Comparison of ENCODE assay signal across 11 cellular contexts in the genomic region with DNA sequence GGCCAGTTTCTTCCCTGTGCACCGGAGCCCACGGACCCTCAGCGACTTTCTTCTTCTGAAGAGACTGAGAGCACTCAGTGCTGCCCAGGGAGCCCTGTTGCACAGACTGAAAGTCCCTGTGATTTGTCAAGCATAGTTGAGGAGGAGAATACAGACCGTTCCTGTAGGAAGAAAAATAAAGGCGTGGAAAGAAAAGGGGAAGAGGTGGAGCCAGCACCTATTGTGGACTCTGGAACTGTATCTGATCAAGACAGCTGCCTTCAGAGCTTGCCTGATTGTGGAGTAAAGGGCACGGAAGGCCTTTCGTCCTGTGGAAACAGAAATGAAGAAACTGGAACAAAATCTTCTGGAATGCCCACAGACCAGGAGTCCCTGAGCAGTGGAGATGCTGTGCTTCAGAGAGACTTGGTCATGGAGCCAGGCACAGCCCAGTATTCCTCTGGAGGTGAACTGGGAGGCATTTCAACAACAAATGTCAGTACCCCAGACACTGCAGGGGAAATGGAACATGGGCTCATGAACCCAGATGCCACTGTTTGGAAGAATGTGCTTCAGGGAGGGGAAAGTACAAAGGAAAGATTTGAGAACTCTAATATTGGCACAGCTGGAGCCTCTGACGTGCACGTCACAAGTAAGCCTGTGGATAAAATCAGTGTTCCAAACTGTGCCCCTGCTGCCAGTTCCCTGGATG.
DNase-seq lines count a peak whose midpoint lies in the region; ATAC-seq and TF ChIP-seq lines count a peak whose summit lies in the region.
"Had no signal": no experiment of that assay in that cellular context is flagged by ENCODE, and none has a peak within 500 bp of the region (broad histone marks: within the 10 kb centered on the region; RNA-seq: fewer than 3 reads in every experiment).

No MANE protein-coding gene starts in this region.

- DNase-seq in activated CD4-positive, alpha-beta T cell treated with anti-CD3 and anti-CD28 coated beads, Interleukin-2, amount 10 ng/mL, durations not matched to agents 7 days and 5 days, result no peak
- no peak for DNase-seq in activated CD4-positive, alpha-beta T cell treated with anti-CD3 and anti-CD28 coated beads, Interleukin-2, amount 50 U/mL, for 4 hours
- no peak for DNase-seq in breast epithelium (ENCODE audit: low spot score in 2 of 2)
- DNase-seq in mucosa of descending colon, result peak in 2 of 3 donors; percentile 72 to 87
- DNase-seq in transverse colon, result peak; percentile 81
- DNase-seq in smooth muscle cell (lab: John Stamatoyannopoulos, UW; ENCODE audit: unreplicated experiment), result no peak
- DNase-seq in osteoblast (ENCODE audit: insufficient read length, low spot score, missing footprints), result no peak
- DNase-seq: NCI-H187 treated with DMSO at 0.1 percent for 48 hours, T-helper 9 cell had no signal

- WGBS in transverse colon (ENCODE audit: low coverage in 1 of 2), 2 donors, result 47 to 48% methylated on average over 8 to 9 of the region's 9 CpGs
- WGBS in smooth muscle cell (ENCODE audit: low lambda C conversion rate), result 91% methylated on average over 9 of the region's 9 CpGs

- no peaks in the 10 kb centered on the region for H3K9me3 ChIP-seq in breast epithelium
- H3K9me3 ChIP-seq in mucosa of descending colon, result no peaks in the 10 kb centered on the region
- no peaks in the 10 kb centered on the region for H3K9me3 ChIP-seq in transverse colon
- no peaks in the 10 kb centered on the region for H3K9me3 ChIP-seq in smooth muscle cell (replicated peaks; ENCODE audit: low read depth)
- H3K9me3 ChIP-seq in osteoblast (ENCODE audit: low read depth, low read length), result no peaks in the 10 kb centered on the region

- H3K4me2 ChIP-seq in smooth muscle cell, result no peak overlapping the region
- no peak overlapping the region for H3K4me2 ChIP-seq in osteoblast (ENCODE audit: insufficient read depth, low read length)

- no peak for TF ChIP-seq POLR2A in breast epithelium (IDR thresholded peaks at IDR 0.05)
- TF ChIP-seq POLR2A in transverse colon (IDR thresholded peaks at IDR 0.05), result peak; percentile 93

- H3K27ac ChIP-seq in breast epithelium (peak overlapping the region; percentile 80 to 84), transverse colon (peak overlapping the region; percentile 86 to 93 (median 90)), smooth muscle cell (ENCODE audit: low read depth) (no peak overlapping the region), osteoblast (ENCODE audit: low read depth, low read length) (no peak overlapping the region)

- H3K9me3 Mint-ChIP-seq in activated CD4-positive, alpha-beta T cell treated with anti-CD3 and anti-CD28 coated beads, Interleukin-2, amount 10 ng/mL, durations not matched to agents 7 days and 5 days, result no peaks in the 10 kb centered on the region
- H3K9me3 Mint-ChIP-seq: neural crest cell had no signal

- H3K27me3 Mint-ChIP-seq in activated CD4-positive, alpha-beta T cell treated with anti-CD3 and anti-CD28 coated beads, Interleukin-2, amount 10 ng/mL, durations not matched to agents 7 days and 5 days, result no peaks in the 10 kb centered on the region

- H3K4me1 ChIP-seq in breast epithelium, result peaks cover 0 to 14% of the 10 kb centered on the region in 2 donors
- peaks cover 26% of the 10 kb centered on the region for H3K4me1 ChIP-seq in mucosa of descending colon (ENCODE audit: low read depth)
- peaks cover 21 to 76% (median 44%) of the 10 kb centered on the region in 4 donors for H3K4me1 ChIP-seq in transverse colon
- H3K4me1 ChIP-seq in smooth muscle cell (ENCODE audit: low read depth), result peaks cover 12% of the 10 kb centered on the region
- H3K4me1 ChIP-seq in osteoblast (ENCODE audit: insufficient read depth, low read length), result peaks cover 15% of the 10 kb centered on the region

- peaks cover 50% of the 10 kb centered on the region for H4K20me1 ChIP-seq in smooth muscle cell (ENCODE audit: low read depth)
- no peaks in the 10 kb centered on the region for H4K20me1 ChIP-seq in osteoblast (ENCODE audit: insufficient read depth, low read length)

- POLR2A ChIA-PET in activated CD4-positive, alpha-beta T cell treated with anti-CD3 and anti-CD28 coated beads, Interleukin-2, amount 10 ng/mL, durations not matched to agents 7 days and 5 days (lab: Charles Lee), result no interaction called here

- H3F3A ChIP-seq in smooth muscle cell (ENCODE audit: low read depth), result no peaks in the 10 kb centered on the region

- no peaks in the 10 kb centered on the region for H3K36me3 ChIP-seq in breast epithelium
- H3K36me3 ChIP-seq in mucosa of descending colon (ENCODE audit: low read depth), result no peaks in the 10 kb centered on the region
- H3K36me3 ChIP-seq in transverse colon, result peaks cover 0 to 3% (median 0%) of the 10 kb centered on the region in 4 donors
- peaks cover 15% of the 10 kb centered on the region for H3K36me3 ChIP-seq in smooth muscle cell (ENCODE audit: low read depth)
- H3K36me3 ChIP-seq in osteoblast (ENCODE audit: insufficient read depth, low read length), result peaks cover 14% of the 10 kb centered on the region

- in situ Hi-C loops in transverse colon (cut with MboI; ENCODE audit: low pct_ligation_motif_present in 1 of 4, low pct_unique_long_range_greater_than_20kb in 1 of 4, low sequenced_read_pairs in 3 of 4), result loop anchor here in 1 of 4 donors (25.0 kb wide), 1 partner anchor 92 kb away; no protein-coding TSS in a partner anchor

- peaks cover 52% of the 10 kb centered on the region for H3K36me3 Mint-ChIP-seq in activated CD4-positive, alpha-beta T cell treated with anti-CD3 and anti-CD28 coated beads, Interleukin-2, amount 10 ng/mL, durations not matched to agents 7 days and 5 days (ENCODE audit: low read depth)

- H3K4me1 Mint-ChIP-seq in activated CD4-positive, alpha-beta T cell treated with anti-CD3 and anti-CD28 coated beads, Interleukin-2, amount 10 ng/mL, durations not matched to agents 7 days and 5 days, result peaks cover 56% of the 10 kb centered on the region

- H3K4me3 Mint-ChIP-seq in activated CD4-positive, alpha-beta T cell treated with anti-CD3 and anti-CD28 coated beads, Interleukin-2, amount 10 ng/mL, durations not matched to agents 7 days and 5 days, result no peak overlapping the region
- H3K4me3 Mint-ChIP-seq: neural crest cell had no signal

- H3K9ac ChIP-seq in smooth muscle cell (ENCODE audit: low read depth), result no peak overlapping the region

- H3K4me3 ChIP-seq in breast epithelium, result peak overlapping the region in 1 of 3 donors; percentile 7
- H3K4me3 ChIP-seq in mucosa of descending colon, result no peak overlapping the region
- peak overlapping the region in 2 of 4 donors; percentile 28 to 49 for H3K4me3 ChIP-seq in transverse colon
- no peak overlapping the region for H3K4me3 ChIP-seq in smooth muscle cell
- H3K4me3 ChIP-seq in osteoblast (ENCODE audit: insufficient read depth, low read length), result no peak overlapping the region

- intact Hi-C loops in breast epithelium (cut with DNase I; ENCODE audit: low total_unique reads), result no loop called here
- intact Hi-C loops in mucosa of descending colon (cut with DNase I, micrococcal nuclease), result no loop called here
- intact Hi-C loops in transverse colon (cut with DNase I; ENCODE audit: low total_unique reads), result no loop called here

- peak overlapping the region; percentile 65 for H3K27ac Mint-ChIP-seq in activated CD4-positive, alpha-beta T cell treated with anti-CD3 and anti-CD28 coated beads, Interleukin-2, amount 10 ng/mL, durations not matched to agents 7 days and 5 days

- CTCF ChIA-PET in activated CD4-positive, alpha-beta T cell treated with anti-CD3 and anti-CD28 coated beads, Interleukin-2, amount 10 ng/mL, durations not matched to agents 7 days and 5 days (lab: Charles Lee), result no interaction called here

- H3K79me2 ChIP-seq in smooth muscle cell (ENCODE audit: low read depth) (peaks cover 31% of the 10 kb centered on the region), osteoblast (ENCODE audit: insufficient read depth, low read length) (peaks cover 15% of the 10 kb centered on the region)

- TF ChIP-seq CTCF in breast epithelium (IDR thresholded peaks at IDR 0.05) (no peak), mucosa of descending colon (IDR thresholded peaks at IDR 0.05) (no peak), transverse colon (IDR thresholded peaks at IDR 0.05) (no peak), smooth muscle cell (IDR thresholded peaks at IDR 0.05; ENCODE audit: borderline replicate concordance, insufficient read depth, poor library complexity, severe bottlenecking) (no peak), osteoblast (IDR thresholded peaks at IDR 0.05; ENCODE audit: extremely low read depth, low read depth, low read length) (no peak)

- ATAC-seq in mucosa of descending colon (peak; percentile 74), GM19328 (IDR thresholded peaks at IDR 0.05; ENCODE audit: unreplicated experiment) (no peak)

- H2AFZ ChIP-seq in smooth muscle cell (ENCODE audit: low read depth) (no peak overlapping the region), osteoblast (ENCODE audit: low read length) (no peak overlapping the region)

- H3K27me3 ChIP-seq in breast epithelium (no peaks in the 10 kb centered on the region), transverse colon (no peaks in the 10 kb centered on the region), smooth muscle cell (ENCODE audit: low read depth) (no peaks in the 10 kb centered on the region), osteoblast (ENCODE audit: insufficient read depth, low read length) (no peaks in the 10 kb centered on the region)

- no peak for TF ChIP-seq EP300 in transverse colon (IDR thresholded peaks at IDR 0.05; ENCODE audit: low read depth)

Comparison
In these comparisons a context has a peak if more than half of its experiments do, and no peak if none do; other contexts are left out.
1. DNase-seq: peak in mucosa of descending colon (2 of 3) and transverse colon (single experiment); none in activated CD4-positive, alpha-beta T cell treated with anti-CD3 and anti-CD28 coated beads, Interleukin-2, amount 10 ng/mL, durations not matched to agents 7 days and 5 days (single experiment), activated CD4-positive, alpha-beta T cell treated with anti-CD3 and anti-CD28 coated beads, Interleukin-2, amount 50 U/mL, for 4 hours (0 of 2), breast epithelium (0 of 2), smooth muscle cell (single experiment) and osteoblast (single experiment).
2. H3K27ac ChIP-seq: peak in breast epithelium (2 of 2) and transverse colon (4 of 4); none in smooth muscle cell (single experiment) and osteoblast (single experiment).